ENCODE assay signal across 7 cellular contexts in the genomic region with DNA sequence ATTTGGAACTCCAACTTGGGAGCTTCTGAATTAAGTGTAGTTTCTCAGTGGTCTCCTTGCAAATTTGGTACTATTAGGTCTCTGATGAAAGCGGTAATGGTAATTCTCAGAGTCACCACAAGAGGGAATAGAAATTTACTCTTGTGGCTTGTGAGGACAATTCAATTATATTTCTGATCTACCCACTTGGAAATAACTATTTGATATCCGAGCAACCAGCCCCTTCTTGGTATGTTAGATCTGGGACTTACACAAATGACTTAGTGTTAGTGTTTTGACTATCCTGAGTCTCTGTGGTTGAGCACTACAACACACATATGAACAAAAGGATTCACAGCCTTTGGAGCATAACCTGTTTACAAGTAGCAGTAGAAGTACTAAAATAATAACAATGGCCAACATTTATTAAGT.
DNase-seq lines count a peak whose midpoint lies in the region; ATAC-seq and TF ChIP-seq lines count a peak whose summit lies in the region.

No MANE protein-coding gene starts in this region.

- H3K4me1 ChIP-seq in Karpas-422 (ENCODE audit: low read length) = no peaks in the 10 kb centered on the region
- no peaks in the 10 kb centered on the region for H3K4me1 ChIP-seq in RWPE2 (ENCODE audit: insufficient read depth, poor library complexity, severe bottlenecking)
- peaks cover 7% of the 10 kb centered on the region for H3K4me1 ChIP-seq in neural progenitor cell

- H3K4me3 Mint-ChIP-seq in neural progenitor cell = no peak overlapping the region

- H3K27me3 ChIP-seq in Karpas-422 (ENCODE audit: low read length) (no peaks in the 10 kb centered on the region), RWPE2 (ENCODE audit: insufficient read depth, poor library complexity, severe bottlenecking) (no peaks in the 10 kb centered on the region), neural progenitor cell (no peaks in the 10 kb centered on the region)

- H3K27ac ChIP-seq in Karpas-422 (ENCODE audit: low read length) = no peak overlapping the region
- no peak overlapping the region for H3K27ac ChIP-seq in RWPE2 (ENCODE audit: poor library complexity, severe bottlenecking)
- no peak overlapping the region for H3K27ac ChIP-seq in neural progenitor cell

- peaks cover 4% of the 10 kb centered on the region for H3K4me1 Mint-ChIP-seq in neural progenitor cell

- no peaks in the 10 kb centered on the region for H3K9me3 ChIP-seq in Karpas-422 (ENCODE audit: low read length)
- H3K9me3 ChIP-seq in RWPE2 (ENCODE audit: severe bottlenecking) = no peaks in the 10 kb centered on the region
- no peaks in the 10 kb centered on the region for H3K9me3 ChIP-seq in neural progenitor cell (ENCODE audit: low read depth)

- intact Hi-C loops in posterior cingulate gyrus (cut with DNase I) = loop anchor here (10.0 kb wide), 2 partner anchors 63 to 93 kb away; no protein-coding TSS in a partner anchor

- DNase-seq in EL (peak; percentile 65), Karpas-422 (peak; percentile 86), RWPE2 (ENCODE audit: low spot score) (no peak), epithelial cell of proximal tubule (ENCODE audit: low read depth) (no peak), neural progenitor cell (ENCODE audit: low spot score) (peak; percentile 40), posterior cingulate gyrus (no peak)

- no peaks in the 10 kb centered on the region for H3K36me3 ChIP-seq in Karpas-422 (ENCODE audit: insufficient read depth, low read length)
- H3K36me3 ChIP-seq in RWPE2 (ENCODE audit: low read depth) = 0 out of 2 replicates have a peak, but pooled peaks cover 4% of the 10 kb centered on the region
- no peaks in the 10 kb centered on the region for H3K36me3 ChIP-seq in neural progenitor cell

- no peak overlapping the region for H3K27ac Mint-ChIP-seq in neural progenitor cell

- H3K4me3 ChIP-seq in Karpas-422 (ENCODE audit: low read length) = no peak overlapping the region
- no peak overlapping the region for H3K4me3 ChIP-seq in RWPE2 (ENCODE audit: severe bottlenecking)
- H3K4me3 ChIP-seq in epithelial cell of proximal tubule (ENCODE audit: low read depth, low read length) = no peak overlapping the region
- no peak overlapping the region for H3K4me3 ChIP-seq in neural progenitor cell

- no peak; the same call in 2 of the 3 replicates for ATAC-seq in RWPE2 (ENCODE audit: low read depth)
- ATAC-seq in GM18870 (IDR thresholded peaks at IDR 0.05; ENCODE audit: unreplicated experiment) = no peak

- peaks cover 10% of the 10 kb centered on the region for H3K27me3 Mint-ChIP-seq in neural progenitor cell (ENCODE audit: insufficient read depth, low read depth)

- H2AFZ ChIP-seq in Karpas-422 (ENCODE audit: low read length) = no peak overlapping the region
- no peak overlapping the region for H2AFZ ChIP-seq in neural progenitor cell (replicated peaks)

- H3K79me2 ChIP-seq in Karpas-422 (ENCODE audit: low read length) (no peaks in the 10 kb centered on the region), neural progenitor cell (ENCODE audit: low read depth) (no peaks in the 10 kb centered on the region)

- no peaks in the 10 kb centered on the region for H3K36me3 Mint-ChIP-seq in neural progenitor cell

- H3F3A ChIP-seq in neural progenitor cell (ENCODE audit: low read depth) = peaks cover 20% of the 10 kb centered on the region

- peaks cover 2% of the 10 kb centered on the region for H3K9me3 Mint-ChIP-seq in neural progenitor cell

- H3K4me2 ChIP-seq in Karpas-422 (ENCODE audit: low read depth, low read length, poor library complexity, severe bottlenecking) (no peak overlapping the region), neural progenitor cell (no peak overlapping the region)

- TF ChIP-seq CTCF in RWPE2 (IDR thresholded peaks at IDR 0.05; ENCODE audit: poor library complexity, severe bottlenecking) (peak; percentile 77), epithelial cell of proximal tubule (conservative IDR thresholded peaks at IDR 0.05; ENCODE audit: low read depth, low read length) (peak; percentile 60), neural progenitor cell (IDR thresholded peaks at IDR 0.05) (peak; percentile 63)

- H3K9ac ChIP-seq in Karpas-422 (ENCODE audit: low read length) = no peak overlapping the region
- H3K9ac ChIP-seq in neural progenitor cell = no peak overlapping the region

- no peaks in the 10 kb centered on the region for H3K9me2 ChIP-seq in Karpas-422 (replicated peaks; ENCODE audit: insufficient read depth, low read length)

- H4K20me1 ChIP-seq in Karpas-422 (ENCODE audit: insufficient read depth, low read depth, low read length) (no peaks in the 10 kb centered on the region), neural progenitor cell (ENCODE audit: low read depth) (no peaks in the 10 kb centered on the region)

Comparison
In these comparisons a context has a peak if more than half of its experiments do, and no peak if none do; other contexts are left out.
1. DNase-seq: peak in EL (single experiment), Karpas-422 (single experiment) and neural progenitor cell (single experiment); none in RWPE2 (single experiment), epithelial cell of proximal tubule (single experiment) and posterior cingulate gyrus (0 of 10).
2. Peak in every context shown above with its lines, with median percentiles within 50 percentile points of each other: CTCF ChIP-seq.